ENCODE assay signal across 10 cellular contexts in the genomic region with DNA sequence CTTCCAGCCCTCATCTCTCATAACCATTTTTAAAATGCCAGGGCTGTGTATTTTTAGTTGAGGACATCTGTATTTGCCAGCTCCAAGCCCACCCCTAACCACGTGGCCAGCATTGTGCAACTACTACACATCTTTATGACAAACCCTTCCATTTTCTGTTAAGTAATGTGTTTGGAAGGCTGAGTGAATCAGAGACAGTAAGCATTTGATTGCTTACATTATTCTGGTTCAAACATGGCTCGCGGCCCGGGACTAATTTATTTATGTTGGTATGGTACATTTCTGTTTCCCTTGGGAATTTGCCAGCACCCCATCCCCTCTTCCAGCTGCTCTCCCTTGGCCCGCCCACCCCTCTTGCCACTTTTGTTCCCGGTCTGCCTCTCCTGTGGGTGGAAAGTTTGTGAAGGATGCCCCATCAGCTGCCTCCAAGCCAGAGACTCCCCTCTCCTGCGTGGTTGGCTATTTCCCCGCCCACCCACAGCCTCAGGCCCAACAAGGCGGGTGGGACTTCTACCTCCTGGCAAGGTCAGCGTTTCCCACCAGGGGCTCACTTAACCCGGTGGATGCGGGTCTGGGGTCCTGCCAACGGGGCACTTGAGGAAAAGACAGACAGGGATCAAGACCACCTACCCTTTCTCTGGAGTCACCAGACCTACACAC.
A peak's percentile ranks its signal among the peaks of the same experiment; 100 is the strongest.
DNase-seq lines count a peak whose midpoint lies in the region; ATAC-seq, FAIRE-seq and TF ChIP-seq lines count a peak whose summit lies in the region.
"Had no signal": no experiment of that assay in that cellular context is flagged by ENCODE, and none has a peak within 500 bp of the region (broad histone marks: within the 10 kb centered on the region; RNA-seq: fewer than 3 reads in every experiment).

No MANE protein-coding gene starts in this region.

- no peak overlapping the region for H3K18ac ChIP-seq in H1 (ENCODE audit: extremely low read depth, low read length)

- DNase-seq in BE2C (peak; percentile 61), NCI-H345 treated with DMSO at 0.1 percent for 48 hours (lab: John Stamatoyannopoulos, UW; ENCODE audit: unreplicated experiment) (peak; percentile 73), H1 (ENCODE audit: low read depth in 1 of 2, low spot score in 2 of 2) (no peak), omental fat pad (ENCODE audit: low spot score) (peak; percentile 85), RCC 7860 (ENCODE audit: low spot score) (no peak), activated T-cell treated with anti-CD3 and anti-CD28 coated beads for 4 hours (no peak)
- DNase-seq in stimulated activated CD4-positive, alpha-beta T cell treated with anti-CD3 and anti-CD28 coated beads, Interleukin-4, amount 100 ng/mL, for 24 hours: no peak
- DNase-seq: activated CD8-positive, alpha-beta memory T cell treated with anti-CD3 and anti-CD28 coated beads for 24 hours had no signal

- no peak overlapping the region for H2BK20ac ChIP-seq in H1 (ENCODE audit: low read length)

- WGBS in H1 (ENCODE audit: extremely low coverage in 1 of 2, insufficient coverage in 1 of 2, insufficient read length in 1 of 2, insufficient replicate concordance in 2 of 2, low coverage in 1 of 2, low lambda C conversion rate in 2 of 2, missing lambda C conversion rate in 1 of 2), 2 experiments: 74% methylated on average over 8 of the region's 13 CpGs; no CpG with 5 or more reads in 1 of the 2 experiments

- TF ChIP-seq POLR2A in H1 (IDR thresholded peaks at IDR 0.05; ENCODE audit: control extremely low read depth in 1 of 2, low read depth in 2 of 2, low read length in 2 of 2): no peak

- H2AFZ ChIP-seq in H1 (ENCODE audit: low read length): peak overlapping the region; percentile 23; the same call in 1 of the 2 replicates

- POLR2A ChIA-PET in H1 (lab: Charles Lee; ENCODE audit: partially characterized antibody): interaction anchor here (1.0 kb wide), 1 partner anchor 10 kb away, joined by 3 read pairs; no protein-coding TSS in a partner anchor

- no peak overlapping the region for H3K23ac ChIP-seq in H1 (ENCODE audit: insufficient read length)

- H3K79me1 ChIP-seq in H1 (ENCODE audit: low read depth, low read length): no peaks in the 10 kb centered on the region

- FAIRE-seq in H1 (lab: Jason Lieb, UNC) (no peak), RCC 7860 (lab: Jason Lieb, UNC) (no peak)
- FAIRE-seq: HTR-8/SVneo had no signal

- TF ChIP-seq EP300 in H1 (IDR thresholded peaks at IDR 0.05; ENCODE audit: borderline replicate concordance in 1 of 2, low read depth in 2 of 2, low read length in 2 of 2): no peak

- H3K79me2 ChIP-seq in H1 (ENCODE audit: control insufficient read depth in 1 of 2, insufficient read depth in 2 of 2, low read length in 2 of 2): no peaks in the 10 kb centered on the region

- H2BK120ac ChIP-seq in H1 (replicated peaks; ENCODE audit: low read depth, low read length): no peak overlapping the region

- no peak overlapping the region for H3K9ac ChIP-seq in H1 (replicated peaks in 1 of 4; ENCODE audit: extremely low read depth in 1 of 4, low read depth in 3 of 4, low read length in 3 of 4)

- no peak overlapping the region for H3K56ac ChIP-seq in H1 (replicated peaks; ENCODE audit: insufficient read length, low read depth, low read length)

- no peak overlapping the region for H3K27ac ChIP-seq in H1 (ENCODE audit: low read depth, low read length)

- no peak overlapping the region for H2BK12ac ChIP-seq in H1 (ENCODE audit: low read depth, low read length)

- H2AK5ac ChIP-seq in H1 (ENCODE audit: low read depth, low read length): no peak overlapping the region

- no peak overlapping the region; the same call in 1 of the 2 replicates for H3K4me3 ChIP-seq in BE2C (ENCODE audit: low read depth, low read length)
- no peak overlapping the region for H3K4me3 ChIP-seq in H1 (ENCODE audit: extremely low read depth in 1 of 4, insufficient read depth in 2 of 4, low read depth in 3 of 4, low read length in 4 of 4)

- H3K23me2 ChIP-seq in H1 (ENCODE audit: low read depth, low read length): no peaks in the 10 kb centered on the region

- H3K4me2 ChIP-seq in H1 (ENCODE audit: insufficient read depth in 1 of 2, low read depth in 2 of 2, low read length in 2 of 2): peak overlapping the region; percentile 10 to 15; a peak in 2 of 4 replicates

- no peak overlapping the region for H4K5ac ChIP-seq in H1 (ENCODE audit: insufficient read length, low read depth, low read length)

- H3K4me1 ChIP-seq in BE2C (peaks cover 8% of the 10 kb centered on the region; the same call in 1 of the 2 replicates), H1 (replicated peaks in 1 of 4; ENCODE audit: control insufficient read depth in 3 of 4, insufficient read depth in 4 of 4, low read length in 3 of 4) (peaks cover 8 to 25% (median 14%) of the 10 kb centered on the region in 4 experiments)

- TF ChIP-seq RAD21 in H1 (IDR thresholded peaks at IDR 0.05 in 1 of 2, conservative IDR thresholded peaks at IDR 0.05 in 1 of 2; ENCODE audit: low read depth in 2 of 2, low read length in 2 of 2): no peak

- CTCF ChIA-PET in H1 (lab: Charles Lee; ENCODE audit: partially characterized antibody): no interaction called here

- H3K27me3 ChIP-seq in BE2C (no peaks in the 10 kb centered on the region), H1 (replicated peaks in 1 of 4; ENCODE audit: control insufficient read depth in 3 of 4, extremely low read depth in 1 of 4, insufficient read depth in 3 of 4, low read length in 3 of 4) (peaks cover 0 to 2% (median 0%) of the 10 kb centered on the region in 4 experiments; a peak in 2 of 7 replicates)

- H3K14ac ChIP-seq in H1 (ENCODE audit: insufficient read length): no peak overlapping the region

- no peak overlapping the region for H3K4ac ChIP-seq in H1 (replicated peaks; ENCODE audit: insufficient read length, low read depth, low read length)

- no peak overlapping the region for H4K91ac ChIP-seq in H1 (replicated peaks; ENCODE audit: insufficient read length, low read length)

- H3K9me3 ChIP-seq in BE2C (no peaks in the 10 kb centered on the region), H1 (ENCODE audit: insufficient read depth in 2 of 2, low read depth in 1 of 2, low read length in 1 of 2) (no peaks in the 10 kb centered on the region)

- peak overlapping the region; percentile 29; the same call in 1 of the 2 replicates for H4K8ac ChIP-seq in H1 (ENCODE audit: extremely low read depth, insufficient read depth, low read length)

- peak overlapping the region; percentile 89; the same call in 1 of the 2 replicates for H2BK15ac ChIP-seq in H1 (ENCODE audit: low read length)

- H3K36me3 ChIP-seq in BE2C: no peaks in the 10 kb centered on the region
- no peaks in the 10 kb centered on the region for H3K36me3 ChIP-seq in H1 (ENCODE audit: control insufficient read depth in 2 of 4, insufficient read depth in 4 of 4, low read length in 3 of 4)

- peak; percentile 80 for ATAC-seq in omental fat pad (ENCODE audit: low FRiP score)
- no peak for ATAC-seq in GM21367 (IDR thresholded peaks at IDR 0.05; ENCODE audit: unreplicated experiment)

- no peak overlapping the region for H2BK5ac ChIP-seq in H1 (ENCODE audit: low read depth, low read length)

- TF ChIP-seq CTCF in BE2C (IDR thresholded peaks at IDR 0.05; ENCODE audit: low read depth, low read length): no peak
- TF ChIP-seq CTCF in H1 (IDR thresholded peaks at IDR 0.05; ENCODE audit: control extremely low read depth in 1 of 3, insufficient read depth in 1 of 3, low read depth in 1 of 3, low read length in 3 of 3): no peak
- no peak for TF ChIP-seq CTCF in omental fat pad (IDR thresholded peaks at IDR 0.05)

- no peaks in the 10 kb centered on the region for H4K20me1 ChIP-seq in H1 (replicated peaks in 1 of 2; ENCODE audit: control insufficient read depth in 1 of 2, insufficient read depth in 2 of 2, low read length in 2 of 2)

TF ChIP-seq in H1, 55 proteins besides CTCF, POLR2A, EP300 and RAD21 (continues in another document):
- TF ChIP-seq CBX5 (IDR thresholded peaks at IDR 0.05; ENCODE audit: low read depth, low read length) (no peak), SP1 (IDR thresholded peaks at IDR 0.05; ENCODE audit: low read depth, low read length) (no peak)

Comparison
In these comparisons a context has a peak if more than half of its experiments do, and no peak if none do; other contexts are left out.
1. DNase-seq: peak in BE2C (single experiment), NCI-H345 treated with DMSO at 0.1 percent for 48 hours (single experiment) and omental fat pad (single experiment); none in H1 (0 of 2), RCC 7860 (single experiment), stimulated activated CD4-positive, alpha-beta T cell treated with anti-CD3 and anti-CD28 coated beads, Interleukin-4, amount 100 ng/mL, for 24 hours (single experiment) and activated T-cell treated with anti-CD3 and anti-CD28 coated beads for 4 hours (single experiment).